24 cellular contexts compared by ENCODE assay signal in the genomic region with DNA sequence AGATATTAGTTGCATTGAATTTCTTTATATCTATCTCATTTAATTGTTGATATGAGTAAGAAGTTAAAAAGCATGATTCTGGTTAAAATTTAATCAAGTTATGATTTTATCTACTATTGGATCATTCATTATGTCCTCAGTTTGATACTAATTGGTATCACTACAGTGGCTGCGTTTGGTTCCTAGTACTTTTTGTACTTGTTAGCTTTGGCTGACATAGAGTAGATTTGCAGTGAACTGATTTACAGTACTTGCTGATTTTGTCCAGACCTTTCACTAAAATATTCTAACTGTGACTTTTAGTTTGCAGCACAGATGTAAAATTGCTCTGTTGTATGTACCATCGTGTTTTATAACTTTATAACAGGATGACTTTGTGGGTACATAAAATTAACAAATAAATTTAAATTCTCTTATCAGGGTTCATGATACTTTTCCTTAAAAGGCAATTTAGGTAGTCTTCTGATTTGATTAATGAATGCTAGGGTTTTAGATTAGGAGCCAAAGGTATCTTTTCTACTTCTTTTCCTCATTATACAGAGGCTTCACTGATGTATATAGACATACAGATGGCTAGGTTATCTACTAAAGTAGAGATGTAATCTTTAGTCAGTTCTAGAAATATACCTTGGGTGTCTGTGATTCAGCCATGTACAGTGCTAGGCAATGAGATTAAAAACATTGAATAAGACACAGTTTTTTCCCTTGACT. TPM values are rescaled to one million over a fixed set of nuclear protein-coding genes. Genes with fewer than 3 reads are reported as not detected.
DNase-seq lines count a peak whose midpoint lies in the region; TF ChIP-seq lines count a peak whose summit lies in the region.
"Had no signal": no experiment of that assay in that cellular context is flagged by ENCODE, and none has a peak within 500 bp of the region (broad histone marks: within the 10 kb centered on the region; RNA-seq: fewer than 3 reads in every experiment).

No MANE protein-coding gene starts in this region.

- intact Hi-C loops in ascending aorta (cut with DNase I): loop anchor here (10.0 kb wide), 1 partner anchor 1327 kb away; the partner anchor contains the start of gene KCTD12

- H3K27ac Mint-ChIP-seq in activated naive CD4-positive, alpha-beta T cell treated with anti-CD3 and anti-CD28 coated beads, Interleukin-2, amount 50 U/mL, for 24 hours: peak overlapping the region; percentile 70
- peak overlapping the region; percentile 84 for H3K27ac Mint-ChIP-seq in activated naive CD8-positive, alpha-beta T cell
- H3K27ac Mint-ChIP-seq: endodermal cell, neural progenitor cell, progenitor cell of endocrine pancreas had no signal

- H3K27me3 ChIP-seq in Loucy (ENCODE audit: insufficient read depth, low read length, poor library complexity, severe bottlenecking): no peaks in the 10 kb centered on the region
- H3K27me3 ChIP-seq in osteoblast (ENCODE audit: insufficient read depth, low read length): no peaks in the 10 kb centered on the region
- H3K27me3 ChIP-seq in ascending aorta: no peaks in the 10 kb centered on the region
- H3K27me3 ChIP-seq: BLaER1, esophagus squamous epithelium, gastroesophageal sphincter, neural progenitor cell, sigmoid colon, stomach, tibial artery had no signal

- H3K36me3 ChIP-seq in Loucy (ENCODE audit: insufficient read depth, low read length): peaks cover 13% of the 10 kb centered on the region; the same call in 1 of the 2 replicates
- H3K36me3 ChIP-seq in osteoblast (ENCODE audit: insufficient read depth, low read length): peaks cover 21% of the 10 kb centered on the region
- no peaks in the 10 kb centered on the region for H3K36me3 ChIP-seq in ascending aorta

- DNase-seq in activated naive CD4-positive, alpha-beta T cell treated with Interleukin-2 at 50 U/mL for 16 hours: no peak
- DNase-seq in osteoblast (ENCODE audit: insufficient read length, low spot score, missing footprints) (no peak), ascending aorta (ENCODE audit: low spot score in 2 of 2) (no peak), NCI-H748 (lab: John Stamatoyannopoulos, UW; ENCODE audit: unreplicated experiment) (no peak)
- no peak for DNase-seq in stimulated activated CD4-positive, alpha-beta T cell treated with anti-CD3 and anti-CD28 coated beads, Interleukin-4, amount 100 ng/mL, for 4 hours
- DNase-seq: activated CD4-positive, alpha-beta T cell treated with anti-CD3 and anti-CD28 coated beads for 1 hour; anterior cingulate cortex; EL; endodermal cell; esophagus squamous epithelium; HCEC 1CT; hypothalamus; NCI-H1092 treated with DMSO at 0.1 percent for 48 hours; NCI-H1930; sigmoid colon; stomach; tibial artery had no signal

- H3K9ac ChIP-seq in Loucy (ENCODE audit: low read depth, low read length, poor library complexity, severe bottlenecking): no peak overlapping the region
- H3K9ac ChIP-seq: BLaER1, neural progenitor cell had no signal

- no peaks in the 10 kb centered on the region for H3K9me2 ChIP-seq in Loucy (replicated peaks; ENCODE audit: low read depth, low read length)

- H3K4me3 Mint-ChIP-seq in activated naive CD4-positive, alpha-beta T cell treated with anti-CD3 and anti-CD28 coated beads, Interleukin-2, amount 50 U/mL, for 24 hours: peak overlapping the region; percentile 47
- peak overlapping the region; percentile 57 for H3K4me3 Mint-ChIP-seq in activated naive CD8-positive, alpha-beta T cell
- H3K4me3 Mint-ChIP-seq: endodermal cell, neural progenitor cell had no signal

- no peaks in the 10 kb centered on the region for H3F3A ChIP-seq in Loucy (ENCODE audit: low read depth)

- peaks cover 24% of the 10 kb centered on the region for H3K36me3 Mint-ChIP-seq in activated naive CD4-positive, alpha-beta T cell treated with anti-CD3 and anti-CD28 coated beads, Interleukin-2, amount 50 U/mL, for 24 hours
- H3K36me3 Mint-ChIP-seq in activated naive CD8-positive, alpha-beta T cell: peaks cover 22% of the 10 kb centered on the region

- H3K27ac ChIP-seq in osteoblast (ENCODE audit: low read depth, low read length) (peak overlapping the region; percentile 1), ascending aorta (peak overlapping the region in 1 of 2 donors; percentile 31)
- H3K27ac ChIP-seq: BLaER1, esophagus squamous epithelium, gastroesophageal sphincter, neural progenitor cell had no signal

- no peaks in the 10 kb centered on the region for H3K9me3 Mint-ChIP-seq in activated naive CD4-positive, alpha-beta T cell treated with anti-CD3 and anti-CD28 coated beads, Interleukin-2, amount 50 U/mL, for 24 hours
- H3K9me3 Mint-ChIP-seq in activated naive CD8-positive, alpha-beta T cell (ENCODE audit: low read depth): no peaks in the 10 kb centered on the region
- H3K9me3 Mint-ChIP-seq: endodermal cell, neural progenitor cell had no signal

- H3K27me3 Mint-ChIP-seq in activated naive CD4-positive, alpha-beta T cell treated with anti-CD3 and anti-CD28 coated beads, Interleukin-2, amount 50 U/mL, for 24 hours: no peaks in the 10 kb centered on the region
- H3K27me3 Mint-ChIP-seq in activated naive CD8-positive, alpha-beta T cell: no peaks in the 10 kb centered on the region
- H3K27me3 Mint-ChIP-seq: progenitor cell of endocrine pancreas had no signal

- H3K4me2 ChIP-seq in Loucy (ENCODE audit: low read depth, low read length, poor library complexity, severe bottlenecking) (peak overlapping the region; percentile 57), osteoblast (ENCODE audit: insufficient read depth, low read length) (no peak overlapping the region)
- H3K4me2 ChIP-seq: BLaER1, neural progenitor cell had no signal

- H3K4me3 ChIP-seq in Loucy (ENCODE audit: low read length, poor library complexity, severe bottlenecking) (peak overlapping the region; percentile 1), osteoblast (ENCODE audit: insufficient read depth, low read length) (no peak overlapping the region), ascending aorta (no peak overlapping the region)
- H3K4me3 ChIP-seq: BLaER1, esophagus squamous epithelium, gastroesophageal sphincter, neural progenitor cell, sigmoid colon, stomach, tibial artery had no signal

- peaks cover 63% of the 10 kb centered on the region for H3K4me1 Mint-ChIP-seq in activated naive CD4-positive, alpha-beta T cell treated with anti-CD3 and anti-CD28 coated beads, Interleukin-2, amount 50 U/mL, for 24 hours
- H3K4me1 Mint-ChIP-seq in activated naive CD8-positive, alpha-beta T cell (ENCODE audit: low read depth): peaks cover 52% of the 10 kb centered on the region
- H3K4me1 Mint-ChIP-seq: endodermal cell, neural progenitor cell had no signal

- H3K4me1 ChIP-seq in Loucy (ENCODE audit: insufficient read depth, low read length, poor library complexity, severe bottlenecking): peaks cover 45% of the 10 kb centered on the region
- H3K4me1 ChIP-seq in osteoblast (ENCODE audit: insufficient read depth, low read length): no peaks in the 10 kb centered on the region
- H3K4me1 ChIP-seq in ascending aorta: no peaks in the 10 kb centered on the region
- H3K4me1 ChIP-seq: esophagus squamous epithelium, gastroesophageal sphincter, neural progenitor cell had no signal

- no peak overlapping the region for H2AFZ ChIP-seq in Loucy (ENCODE audit: low read length)
- no peak overlapping the region for H2AFZ ChIP-seq in osteoblast (ENCODE audit: low read length)
- H2AFZ ChIP-seq: neural progenitor cell had no signal

- TF ChIP-seq CTCF in Loucy (conservative IDR thresholded peaks at IDR 0.05; ENCODE audit: low read length) (no peak), osteoblast (IDR thresholded peaks at IDR 0.05; ENCODE audit: extremely low read depth, low read depth, low read length) (no peak), ascending aorta (IDR thresholded peaks at IDR 0.05) (no peak)

- H3K9me3 ChIP-seq in Loucy (ENCODE audit: insufficient read depth, low read depth, low read length): no peaks in the 10 kb centered on the region
- no peaks in the 10 kb centered on the region for H3K9me3 ChIP-seq in osteoblast (ENCODE audit: low read depth, low read length)
- no peaks in the 10 kb centered on the region for H3K9me3 ChIP-seq in ascending aorta
- H3K9me3 ChIP-seq: BLaER1, esophagus squamous epithelium, gastroesophageal sphincter, sigmoid colon, stomach, tibial artery had no signal

- peaks cover 14% of the 10 kb centered on the region for H4K20me1 ChIP-seq in Loucy (ENCODE audit: insufficient read depth, low read length, poor library complexity, severe bottlenecking)
- no peaks in the 10 kb centered on the region for H4K20me1 ChIP-seq in osteoblast (ENCODE audit: insufficient read depth, low read length)

- H3K79me2 ChIP-seq in Loucy (ENCODE audit: insufficient read depth, low read length) (peaks cover 40% of the 10 kb centered on the region), osteoblast (ENCODE audit: insufficient read depth, low read length) (peaks cover 27% of the 10 kb centered on the region)

RNA-seq across cellular contexts. Expression of gene UCHL3, which starts 8.7 kb away (rescaled TPM):
- total RNA-seq in osteoblast: 15.6 and 25.3 TPM in 2 replicates
- not detected for total RNA-seq in ascending aorta

RNA-seq across cellular contexts. Expression of gene COMMD6, which starts 20.6 kb away (rescaled TPM):
- total RNA-seq in osteoblast (19.5 and 45.7 TPM in 2 replicates), ascending aorta (36.2 TPM)

Comparison
In these comparisons a context has a peak if more than half of its experiments do, and no peak if none do; other contexts are left out.
1. RNA of gene UCHL3, which starts 8.7 kb away (total RNA-seq): 15.6 to 25.3 TPM in osteoblast; not detected in ascending aorta (single experiment); every median in the first group is over 10 times any median in the second.